8 cellular contexts compared by ENCODE assay signal in the genomic region with DNA sequence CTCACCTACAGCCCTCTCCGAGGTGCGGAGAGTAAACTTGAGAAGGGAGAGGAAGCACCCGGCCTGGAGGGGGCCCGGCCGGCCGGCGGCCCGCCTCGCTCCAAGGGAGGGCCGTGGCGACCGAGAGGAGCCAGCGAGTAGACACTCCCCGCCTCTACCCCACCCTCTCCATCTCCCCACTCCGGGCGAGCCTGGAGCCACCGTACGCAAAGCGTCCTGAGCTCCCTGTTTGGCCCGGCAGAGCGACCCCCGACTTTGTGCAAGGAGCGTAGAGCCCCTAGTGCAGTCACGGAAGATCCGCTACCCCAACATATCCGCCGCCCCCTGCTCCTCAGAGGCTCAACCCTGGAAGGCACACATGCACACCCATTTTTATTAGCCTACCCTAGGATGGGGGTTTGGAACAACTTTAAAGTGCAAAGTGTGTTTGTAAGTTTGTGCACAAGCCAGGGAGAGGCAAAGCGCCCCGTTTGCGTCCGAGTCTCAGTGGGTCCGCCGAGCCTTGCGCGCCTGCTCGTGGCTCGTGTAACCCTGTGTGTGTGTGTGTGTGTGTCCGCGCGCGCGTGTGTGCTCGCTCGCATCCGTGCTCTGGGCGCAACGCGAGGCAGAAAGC. TPM values are rescaled to one million over a fixed set of nuclear protein-coding genes. Genes with fewer than 3 reads are reported as not detected.
DNase-seq lines count a peak whose midpoint lies in the region; ATAC-seq, FAIRE-seq and TF ChIP-seq lines count a peak whose summit lies in the region.

No MANE protein-coding gene starts in this region.

- H3K27ac ChIP-seq in heart right ventricle = peak overlapping the region; percentile 57 to 97 (median 92)

- peak; percentile 70 for DNase-seq in NCI-H2227 (lab: John Stamatoyannopoulos, UW; ENCODE audit: unreplicated experiment)
- no peak for DNase-seq in NCI-H2227 treated with DMSO at 0.1 percent for 48 hours (lab: John Stamatoyannopoulos, UW)
- DNase-seq in NCI-H226 = peak; percentile 78
- peak; percentile 36 to 64 for DNase-seq in heart right ventricle
- peak; percentile 20 for DNase-seq in putamen (ENCODE audit: low spot score)
- DNase-seq in D721Med (ENCODE audit: insufficient read length, low spot score) = no peak

- no peaks in the 10 kb centered on the region for H3K9me3 ChIP-seq in heart right ventricle

- intact Hi-C loops in heart right ventricle (cut with DNase I) = loop anchor here (1.0 to 10.0 kb wide), 15 partner anchors 54 to 163 kb away; no protein-coding TSS in a partner anchor

- peaks cover 0 to 6% (median 0%) of the 10 kb centered on the region in 9 donors for H3K36me3 ChIP-seq in heart right ventricle

- peak overlapping the region; percentile 89 for H3K4me3 Mint-ChIP-seq in activated naive CD8-positive, alpha-beta T cell

- H3K27ac Mint-ChIP-seq in activated naive CD8-positive, alpha-beta T cell = peak overlapping the region; percentile 34

- peaks cover 7% of the 10 kb centered on the region for H3K27me3 Mint-ChIP-seq in activated naive CD8-positive, alpha-beta T cell

- TF ChIP-seq CTCF in heart right ventricle (IDR thresholded peaks at IDR 0.05) (no peak), D721Med (IDR thresholded peaks at IDR 0.05; ENCODE audit: insufficient read depth, missing control alignments) (no peak)

- ATAC-seq in HG02588 (IDR thresholded peaks at IDR 0.05; ENCODE audit: unreplicated experiment) (peak; percentile 22), heart right ventricle (peak; percentile 41 to 74 (median 56))

- H3K4me1 Mint-ChIP-seq in activated naive CD8-positive, alpha-beta T cell (ENCODE audit: low read depth) = peaks cover 13% of the 10 kb centered on the region

- H3K27me3 ChIP-seq in heart right ventricle = peaks cover 0 to 32% (median 0%) of the 10 kb centered on the region in 7 donors

- FAIRE-seq in D721Med (lab: Jason Lieb, UNC) = no peak

- peaks cover 4 to 57% (median 41%) of the 10 kb centered on the region in 9 donors for H3K4me1 ChIP-seq in heart right ventricle

- 0% methylated on average over 48 of the region's 48 CpGs for WGBS in heart right ventricle, 2 donors

- no peaks in the 10 kb centered on the region for H3K9me3 Mint-ChIP-seq in activated naive CD8-positive, alpha-beta T cell (ENCODE audit: low read depth)

- H3K36me3 Mint-ChIP-seq in activated naive CD8-positive, alpha-beta T cell = no peaks in the 10 kb centered on the region

- H3K4me3 ChIP-seq in heart right ventricle = peak overlapping the region; percentile 62 to 85 (median 78)

RNA-seq across cellular contexts. Expression of gene SMAD6, which starts 0.5 kb away (rescaled TPM):
- 10 to 100 TPM; 12.2 to 43.4 (median 20.6) TPM for total RNA-seq in heart right ventricle
- polyA plus RNA-seq in heart right ventricle = 10 to 100 TPM in 1 of 2 donors, 1 to 10 TPM in 1; 6.6 to 19.5 TPM

Comparison
In these comparisons a context has a peak if more than half of its experiments do, and no peak if none do; other contexts are left out.
1. DNase-seq: peak in NCI-H2227 (single experiment), NCI-H226 (single experiment), heart right ventricle (2 of 2) and putamen (single experiment); none in NCI-H2227 treated with DMSO at 0.1 percent for 48 hours (single experiment) and D721Med (single experiment).